1 cellular context compared by ENCODE assay signal in genomic region chr6:56076033-56076432, GRCh38.
TF ChIP-seq lines count a peak whose summit lies in the region.

No MANE protein-coding gene starts in this region.

TF ChIP-seq in H1, 55 proteins besides CTCF, POLR2A, EP300 and RAD21:
- TF ChIP-seq MAFK (IDR thresholded peaks at IDR 0.05; ENCODE audit: low read depth, low read length) (peak; percentile 98), ZNF274 (IDR thresholded peaks at IDR 0.05; ENCODE audit: borderline replicate concordance, extremely low read depth, low read length) (no peak), BACH1 (IDR thresholded peaks at IDR 0.05; ENCODE audit: low read length) (peak; percentile 96)
